ENCODE assay signal across 18 cellular contexts in genomic region chr10:33215635-33216034, GRCh38.
A peak's percentile ranks its signal among the peaks of the same experiment; 100 is the strongest.
DNase-seq lines count a peak whose midpoint lies in the region; ATAC-seq and TF ChIP-seq lines count a peak whose summit lies in the region.
"Had no signal": no experiment of that assay in that cellular context is flagged by ENCODE, and none has a peak within 500 bp of the region (broad histone marks: within the 10 kb centered on the region; RNA-seq: fewer than 3 reads in every experiment).

No MANE protein-coding gene starts in this region.

- H3K27me3 ChIP-seq in gastroesophageal sphincter (no peaks in the 10 kb centered on the region), trophoblast cell (ENCODE audit: insufficient read depth, low read length) (no peaks in the 10 kb centered on the region)
- H3K27me3 ChIP-seq: BE2C, ovary had no signal

- H2BK120ac ChIP-seq in trophoblast cell (ENCODE audit: insufficient read depth, low read length, poor library complexity) = no peak overlapping the region

- no peak overlapping the region for H3K9ac ChIP-seq in trophoblast cell (ENCODE audit: low read length)

- no peak overlapping the region for H3K23ac ChIP-seq in trophoblast cell (ENCODE audit: low read length)

- ATAC-seq in gastroesophageal sphincter = no peak
- ATAC-seq in GM18858 (IDR thresholded peaks at IDR 0.05; ENCODE audit: unreplicated experiment) = no peak
- ATAC-seq in GM21825 (IDR thresholded peaks at IDR 0.05; ENCODE audit: unreplicated experiment) = no peak
- ATAC-seq: effector memory CD8-positive, alpha-beta T cell; WTC11 had no signal

- TF ChIP-seq EP300 in gastroesophageal sphincter (IDR thresholded peaks at IDR 0.05) = peak; percentile 17

- H4K91ac ChIP-seq in trophoblast cell (ENCODE audit: low read depth, low read length) = no peak overlapping the region

- DNase-seq in EH (ENCODE audit: low read depth) (peak; percentile 79), astrocyte of the hippocampus (ENCODE audit: low read depth, low spot score) (peak; percentile 46), trophoblast cell (peak; percentile 63 to 81), NCI-H226 (no peak), activated T-cell treated with anti-CD3 and anti-CD28 coated beads for 4 hours (no peak)
- DNase-seq: activated CD8-positive, alpha-beta memory T cell treated with anti-CD3 and anti-CD28 coated beads for 24 hours; activated effector memory CD4-positive, alpha-beta T cell treated with anti-CD3 and anti-CD28 coated beads, Interleukin-2, amount 50 U/mL, for 16 hours; BE2C; effector memory CD8-positive, alpha-beta T cell; kidney glomerular epithelial cell; MV-4-11; NCI-H748 treated with DMSO at 0.1 percent for 48 hours; small intestine had no signal

- H3K79me2 ChIP-seq in trophoblast cell (ENCODE audit: control insufficient read depth, insufficient read depth, low read length, poor library complexity) = no peaks in the 10 kb centered on the region

- H4K12ac ChIP-seq in trophoblast cell (ENCODE audit: low read depth, low read length) = no peak overlapping the region

- H3K18ac ChIP-seq in trophoblast cell (ENCODE audit: low read length) = no peak overlapping the region

- no peak overlapping the region for H3K4ac ChIP-seq in trophoblast cell (ENCODE audit: low read depth, low read length)

- no peak overlapping the region for H2AK5ac ChIP-seq in trophoblast cell (ENCODE audit: low read length)

- no peak for TF ChIP-seq CTCF in gastroesophageal sphincter (IDR thresholded peaks at IDR 0.05)

- no peak overlapping the region for H4K8ac ChIP-seq in trophoblast cell (ENCODE audit: low read depth, low read length)

- H2BK5ac ChIP-seq in trophoblast cell (ENCODE audit: low read depth, low read length, poor library complexity) = no peak overlapping the region

- TF ChIP-seq POLR2A in gastroesophageal sphincter (IDR thresholded peaks at IDR 0.05) = no peak

- peak overlapping the region in 1 of 4 donors; percentile 34 for H3K27ac ChIP-seq in gastroesophageal sphincter
- H3K27ac ChIP-seq in trophoblast cell (ENCODE audit: low read depth, low read length) = no peak overlapping the region
- H3K27ac ChIP-seq: ovary had no signal

- no peak overlapping the region for H2AFZ ChIP-seq in trophoblast cell (ENCODE audit: insufficient read depth, low read length, poor library complexity)

- 30 to 86% methylated on average over 3 of the region's 3 CpGs for WGBS in gastroesophageal sphincter (ENCODE audit: low coverage in 1 of 2), 2 donors
- WGBS in trophoblast cell (ENCODE audit: extremely low coverage, insufficient coverage, insufficient read length) = no CpG with 5 or more reads among the region's 3 CpGs

- H2BK12ac ChIP-seq in trophoblast cell (ENCODE audit: low read length) = no peak overlapping the region

- H3K79me1 ChIP-seq in trophoblast cell (ENCODE audit: low read length) = no peaks in the 10 kb centered on the region

- no peak overlapping the region for H3K14ac ChIP-seq in trophoblast cell (ENCODE audit: low read length)

- H3K9me3 ChIP-seq in gastroesophageal sphincter = no peaks in the 10 kb centered on the region
- no peaks in the 10 kb centered on the region for H3K9me3 ChIP-seq in trophoblast cell (ENCODE audit: insufficient read depth, low read depth, low read length)
- H3K9me3 ChIP-seq: BE2C, ovary had no signal

- H3K36me3 ChIP-seq in gastroesophageal sphincter = peaks cover 0 to 65% of the 10 kb centered on the region in 2 donors
- H3K36me3 ChIP-seq in trophoblast cell (ENCODE audit: control insufficient read depth in 1 of 2, insufficient read depth in 2 of 2, low read length in 2 of 2) = peaks cover 15 to 18% of the 10 kb centered on the region in 2 experiments
- H3K36me3 ChIP-seq: ovary had no signal

- H3K4me2 ChIP-seq in trophoblast cell (ENCODE audit: low read length) = no peak overlapping the region

- H3K4me1 ChIP-seq in gastroesophageal sphincter (peaks cover 0 to 33% (median 0%) of the 10 kb centered on the region in 3 donors), trophoblast cell (ENCODE audit: control insufficient read depth in 1 of 2, insufficient read depth in 2 of 2, low read length in 2 of 2) (no peaks in the 10 kb centered on the region)
- H3K4me1 ChIP-seq: BE2C had no signal

- H3K4me3 ChIP-seq in gastroesophageal sphincter (no peak overlapping the region), trophoblast cell (ENCODE audit: low read depth, low read length) (no peak overlapping the region)
- H3K4me3 ChIP-seq: ovary had no signal

Comparison
In these comparisons a context has a peak if more than half of its experiments do, and no peak if none do; other contexts are left out.
1. DNase-seq: peak in EH (single experiment), astrocyte of the hippocampus (single experiment) and trophoblast cell (2 of 2); none in NCI-H226 (single experiment) and activated T-cell treated with anti-CD3 and anti-CD28 coated beads for 4 hours (single experiment).